In the genomic region with DNA sequence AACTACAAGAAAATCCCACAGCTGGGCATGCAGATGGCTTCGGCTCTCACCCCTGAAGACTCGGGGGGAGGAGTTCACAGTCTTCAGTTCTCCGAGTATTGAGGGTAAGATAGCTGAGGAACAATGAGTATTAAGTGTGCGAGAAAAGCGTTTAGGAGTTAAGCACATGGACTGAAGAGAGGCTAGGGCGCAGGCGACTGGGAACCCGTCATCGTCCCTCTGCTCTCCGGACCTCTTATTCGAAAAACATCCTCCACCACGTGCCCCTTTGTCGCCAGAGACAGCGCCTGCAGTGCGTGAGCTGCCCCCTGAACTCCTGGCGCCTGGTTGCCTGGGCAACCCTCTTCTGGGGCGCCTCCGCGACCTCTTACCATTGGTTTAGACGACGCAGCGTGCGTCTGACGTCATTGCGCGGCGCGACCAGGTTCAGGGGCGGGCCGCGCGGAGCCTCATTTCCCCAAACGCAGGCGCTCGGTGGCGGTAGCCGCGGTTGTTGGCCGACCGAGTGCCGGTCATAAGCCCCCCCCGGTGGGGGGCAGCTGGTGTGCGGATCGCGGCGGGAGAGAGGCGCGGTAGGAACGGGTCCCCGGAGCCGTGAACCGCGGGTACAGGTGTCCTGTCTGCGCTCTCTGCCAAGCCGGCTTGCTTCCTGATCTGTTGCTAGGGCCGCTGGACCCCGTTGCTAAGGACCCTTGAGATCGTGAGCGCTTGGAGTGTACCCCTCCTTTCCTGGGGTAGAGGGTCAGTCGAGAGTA, we compare ENCODE assay signal across 1 cellular context.
TF ChIP-seq lines count a peak whose summit lies in the region.

PACRGL (plus strand) TSS at position 452 of the 755 bp plus-strand sequence. CDS start 4,024 bp downstream, outside the sequence.

TF ChIP-seq in K562, 482 proteins besides CTCF, POLR2A, EP300 and RAD21 (continued from another document and continues in another):
- TF ChIP-seq ZNF407 (IDR thresholded peaks at IDR 0.05; ENCODE audit: low read depth) (no peak), SIRT6 (IDR thresholded peaks at IDR 0.05; ENCODE audit: low read depth, low read length) (no peak), ETV1 (tag; conservative IDR thresholded peaks at IDR 0.05; ENCODE audit: low read depth) (no peak), ZNF143 (CRISPR knock-in tag; IDR thresholded peaks at IDR 0.05) (no peak), ZC3H8 (IDR thresholded peaks at IDR 0.05) (no peak), VEZF1 (CRISPR knock-in tag; IDR thresholded peaks at IDR 0.05) (peak; percentile 58), NCOA1 (IDR thresholded peaks at IDR 0.05; ENCODE audit: low read depth) (no peak), RAD51 (IDR thresholded peaks at IDR 0.05; ENCODE audit: borderline replicate concordance, low read depth) (peak; percentile 73; the same call in 1 of the 2 replicates), POLR3A (IDR thresholded peaks at IDR 0.05; ENCODE audit: borderline replicate concordance, extremely low read depth, insufficient read depth, insufficient read length) (no peak), RHOXF2B (CRISPR knock-in tag; conservative IDR thresholded peaks at IDR 0.05) (no peak), MAZ (CRISPR knock-in tag; conservative IDR thresholded peaks at IDR 0.05 in 1 of 2, IDR thresholded peaks at IDR 0.05 in 1 of 2) (peak; percentile 43 to 65; a peak in 2 of 4 replicates), CBX8 (IDR thresholded peaks at IDR 0.05; ENCODE audit: borderline replicate concordance, extremely low read depth, low read depth, low read length, poor library complexity, severe bottlenecking) (no peak), JUNB (CRISPR knock-in tag; conservative IDR thresholded peaks at IDR 0.05) (0 out of 2 replicates have a peak, but pooled peaks have one; percentile 13), MAFG (tag; conservative IDR thresholded peaks at IDR 0.05) (no peak), ZNF41 (CRISPR knock-in tag; conservative IDR thresholded peaks at IDR 0.05) (no peak), ZBTB43 (CRISPR knock-in tag; IDR thresholded peaks at IDR 0.05) (no peak), MBD2 (IDR thresholded peaks at IDR 0.05; ENCODE audit: borderline replicate concordance, low read depth) (peak; percentile 56; the same call in 1 of the 2 replicates), GABPA (tag; conservative IDR thresholded peaks at IDR 0.05; ENCODE audit: low read depth) (no peak), ZFX (CRISPR knock-in tag; IDR thresholded peaks at IDR 0.05) (peak; percentile 54), RBBP5 (IDR thresholded peaks at IDR 0.05; ENCODE audit: borderline replicate concordance, insufficient read depth, low read length, poor library complexity, severe bottlenecking) (peak; percentile 94), C11orf30 (IDR thresholded peaks at IDR 0.05; ENCODE audit: low read depth) (peak; percentile 92), HCFC1 (IDR thresholded peaks at IDR 0.05; ENCODE audit: low read depth, low read length) (peak; percentile 76), CCNT2 (IDR thresholded peaks at IDR 0.05; ENCODE audit: borderline replicate concordance, extremely low read depth, insufficient read length, low read depth, low read length) (peak; percentile 68), POLR3G (IDR thresholded peaks at IDR 0.05; ENCODE audit: extremely low read depth, insufficient read length, insufficient replicate concordance) (no peak), KLF10 (CRISPR knock-in tag; IDR thresholded peaks at IDR 0.05) (no peak), REST (CRISPR knock-in tag; IDR thresholded peaks at IDR 0.05; ENCODE audit: low read depth) (no peak), PCBP2 (IDR thresholded peaks at IDR 0.05; ENCODE audit: low read depth, low read length, poor library complexity, severe bottlenecking) (no peak), JUND (IDR thresholded peaks at IDR 0.05; ENCODE audit: borderline replicate concordance, low read depth, low read length) (peak; percentile 60), JUND (tag; IDR thresholded peaks at IDR 0.05; ENCODE audit: borderline replicate concordance, low read depth, low read length) (no peak; the same call in 2 of the 3 replicates), ZNF165 (CRISPR knock-in tag; IDR thresholded peaks at IDR 0.05; ENCODE audit: borderline replicate concordance) (no peak), RBM15 (IDR thresholded peaks at IDR 0.05; ENCODE audit: insufficient read depth, low read length) (no peak), EHMT2 (IDR thresholded peaks at IDR 0.05) (no peak), MAFK (IDR thresholded peaks at IDR 0.05; ENCODE audit: low read length) (no peak), TSC22D4 (tag; IDR thresholded peaks at IDR 0.05) (no peak), ZBTB9 (CRISPR knock-in tag; IDR thresholded peaks at IDR 0.05) (no peak), MIER1 (IDR thresholded peaks at IDR 0.05; ENCODE audit: low read depth) (no peak), HLTF (IDR thresholded peaks at IDR 0.05) (no peak), FOXJ2 (tag; IDR thresholded peaks at IDR 0.05) (peak; percentile 59; the same call in 1 of the 2 replicates), ZNF79 (CRISPR knock-in tag; IDR thresholded peaks at IDR 0.05; ENCODE audit: low read depth) (no peak), TBL1XR1 (IDR thresholded peaks at IDR 0.05; ENCODE audit: low read length in 2 of 2) (no peak)
- TF ChIP-seq, protein P1, sequence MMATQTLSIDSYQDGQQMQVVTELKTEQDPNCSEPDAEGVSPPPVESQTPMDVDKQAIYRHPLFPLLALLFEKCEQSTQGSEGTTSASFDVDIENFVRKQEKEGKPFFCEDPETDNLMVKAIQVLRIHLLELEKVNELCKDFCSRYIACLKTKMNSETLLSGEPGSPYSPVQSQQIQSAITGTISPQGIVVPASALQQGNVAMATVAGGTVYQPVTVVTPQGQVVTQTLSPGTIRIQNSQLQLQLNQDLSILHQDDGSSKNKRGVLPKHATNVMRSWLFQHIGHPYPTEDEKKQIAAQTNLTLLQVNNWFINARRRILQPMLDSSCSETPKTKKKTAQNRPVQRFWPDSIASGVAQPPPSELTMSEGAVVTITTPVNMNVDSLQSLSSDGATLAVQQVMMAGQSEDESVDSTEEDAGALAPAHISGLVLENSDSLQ (IDR thresholded peaks at IDR 0.05) = no peak
- TF ChIP-seq, protein P2, sequence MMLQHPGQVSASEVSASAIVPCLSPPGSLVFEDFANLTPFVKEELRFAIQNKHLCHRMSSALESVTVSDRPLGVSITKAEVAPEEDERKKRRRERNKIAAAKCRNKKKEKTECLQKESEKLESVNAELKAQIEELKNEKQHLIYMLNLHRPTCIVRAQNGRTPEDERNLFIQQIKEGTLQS (IDR thresholded peaks at IDR 0.05) = peak; percentile 87
- TF ChIP-seq, protein P2 (CRISPR knock-in tag; conservative IDR thresholded peaks at IDR 0.05) = no peak
- TF ChIP-seq, protein P3, sequence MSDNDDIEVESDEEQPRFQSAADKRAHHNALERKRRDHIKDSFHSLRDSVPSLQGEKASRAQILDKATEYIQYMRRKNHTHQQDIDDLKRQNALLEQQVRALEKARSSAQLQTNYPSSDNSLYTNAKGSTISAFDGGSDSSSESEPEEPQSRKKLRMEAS (CRISPR knock-in tag; IDR thresholded peaks at IDR 0.05) = peak; percentile 95
